Comparison of ENCODE assay signal across 8 cellular contexts in genomic region chr16:2009791-2010510, GRCh38. TPM values are rescaled to one million over a fixed set of nuclear protein-coding genes. Genes with fewer than 3 reads are reported as not detected.
DNase-seq lines count a peak whose midpoint lies in the region; ATAC-seq, FAIRE-seq and TF ChIP-seq lines count a peak whose summit lies in the region.

Gene ZNF598 (minus strand): TSS chr16:2009821.

- TF ChIP-seq CTCF in A549 (IDR thresholded peaks at IDR 0.05) (no peak; the same call in 2 of the 3 replicates), liver (IDR thresholded peaks at IDR 0.05; ENCODE audit: low read depth, low read length, missing input control) (no peak)

- no peaks in the 10 kb centered on the region for H3K9me3 ChIP-seq in A549
- H3K9me3 ChIP-seq in liver (ENCODE audit: control insufficient read depth in 4 of 4, low read length in 3 of 4): no peaks in the 10 kb centered on the region

- CTCF ChIA-PET in A549 (lab: Yijun Ruan, JAX): interaction anchor here (5.4 to 11.3 kb wide), 2 partner anchors 14 to 21 kb away, joined by 41 to 196 read pairs; partner anchors contain the start of genes GFER, NOXO1 and SYNGR3
- CTCF ChIA-PET in activated CD4-positive, alpha-beta T cell treated with anti-CD3 and anti-CD28 coated beads, Interleukin-2, amount 10 ng/mL, durations not matched to agents 7 days and 5 days (lab: Charles Lee): interaction anchor here (2.4 kb wide), 1 partner anchor 15 kb away, joined by 9 read pairs; no protein-coding TSS in a partner anchor

- peak within 1 kb of the TSS; percentile 91 for H3K4me2 ChIP-seq in A549

- peaks cover 53% of the 10 kb centered on the region for H3K4me1 ChIP-seq in A549
- H3K4me1 ChIP-seq in liver (ENCODE audit: control insufficient read depth in 4 of 4, insufficient read depth in 4 of 4, low read length in 3 of 4): peaks cover 26 to 44% (median 38%) of the 10 kb centered on the region in 4 donors

- WGBS in A549 (ENCODE audit: missing lambda C conversion rate): 16% methylated on average over 18 of the region's 52 CpGs
- WGBS in liver: 5% methylated on average over 52 of the region's 52 CpGs

- H3K27ac ChIP-seq in A549 (peak within 1 kb of the TSS; percentile 95 to 98), liver (ENCODE audit: low read depth in 1 of 2, low read length in 2 of 2) (peak within 1 kb of the TSS; percentile 77 to 79)

- TF ChIP-seq RAD21 in A549 (conservative IDR thresholded peaks at IDR 0.05 in 1 of 2, IDR thresholded peaks at IDR 0.05 in 1 of 2) (no peak), liver (IDR thresholded peaks at IDR 0.05) (no peak)

- DNase-seq in A549 (ENCODE audit: low read depth in 1 of 2, low spot score in 1 of 2) (peak; percentile 84 to 93), NCI-H460 (ENCODE audit: extremely low read depth, low read depth) (peak; percentile 79), dermis blood vessel endothelial cell (peak; percentile 88)
- peak; percentile 80 for DNase-seq in activated CD4-positive, alpha-beta T cell treated with anti-CD3 and anti-CD28 coated beads, Interleukin-2, amount 10 ng/mL, durations not matched to agents 7 days and 5 days
- peak; percentile 69 to 73 for DNase-seq in stimulated activated CD4-positive, alpha-beta T cell treated with anti-CD3 and anti-CD28 coated beads, Interleukin-2, amount 100 ng/mL, for 48 hours

- ATAC-seq in A549: peak; percentile 89 to 90
- ATAC-seq in HG03108 (IDR thresholded peaks at IDR 0.05; ENCODE audit: unreplicated experiment): peak; percentile 69

- H3K36me3 Mint-ChIP-seq in activated CD4-positive, alpha-beta T cell treated with anti-CD3 and anti-CD28 coated beads, Interleukin-2, amount 10 ng/mL, durations not matched to agents 7 days and 5 days (ENCODE audit: low read depth): peaks cover 18% of the 10 kb centered on the region

- no peaks in the 10 kb centered on the region for H3K9me3 Mint-ChIP-seq in activated CD4-positive, alpha-beta T cell treated with anti-CD3 and anti-CD28 coated beads, Interleukin-2, amount 10 ng/mL, durations not matched to agents 7 days and 5 days

- H3K27me3 Mint-ChIP-seq in activated CD4-positive, alpha-beta T cell treated with anti-CD3 and anti-CD28 coated beads, Interleukin-2, amount 10 ng/mL, durations not matched to agents 7 days and 5 days: no peaks in the 10 kb centered on the region

- peaks cover 0 to 2% (median 0%) of the 10 kb centered on the region in 4 donors for H3K36me3 ChIP-seq in liver (ENCODE audit: control insufficient read depth in 4 of 4, insufficient read depth in 3 of 4, low read depth in 1 of 4, low read length in 3 of 4)

- H3K4me3 ChIP-seq in A549: peak within 1 kb of the TSS; percentile 94
- peak within 1 kb of the TSS; percentile 85 to 93 (median 90) for H3K4me3 ChIP-seq in liver (ENCODE audit: low read depth in 1 of 3, low read length in 3 of 3)

- peak; percentile 81 for TF ChIP-seq POLR2A in A549 (IDR thresholded peaks at IDR 0.05; ENCODE audit: low read length)
- peak; percentile 91 for TF ChIP-seq POLR2A in GM18526 (IDR thresholded peaks at IDR 0.05; ENCODE audit: extremely low read depth, insufficient read length)

- H3K4me3 Mint-ChIP-seq in activated CD4-positive, alpha-beta T cell treated with anti-CD3 and anti-CD28 coated beads, Interleukin-2, amount 10 ng/mL, durations not matched to agents 7 days and 5 days: peak within 1 kb of the TSS; percentile 92

- H3K27ac Mint-ChIP-seq in activated CD4-positive, alpha-beta T cell treated with anti-CD3 and anti-CD28 coated beads, Interleukin-2, amount 10 ng/mL, durations not matched to agents 7 days and 5 days: peak within 1 kb of the TSS; percentile 95

- POLR2A ChIA-PET in A549 (lab: Yijun Ruan, JAX): no interaction called here
- POLR2A ChIA-PET in activated CD4-positive, alpha-beta T cell treated with anti-CD3 and anti-CD28 coated beads, Interleukin-2, amount 10 ng/mL, durations not matched to agents 7 days and 5 days (lab: Charles Lee): no interaction called here

- peaks cover 37% of the 10 kb centered on the region for H3K4me1 Mint-ChIP-seq in activated CD4-positive, alpha-beta T cell treated with anti-CD3 and anti-CD28 coated beads, Interleukin-2, amount 10 ng/mL, durations not matched to agents 7 days and 5 days

- no peaks in the 10 kb centered on the region for H3K27me3 ChIP-seq in liver (ENCODE audit: control insufficient read depth in 4 of 4, insufficient read depth in 4 of 4, low read length in 3 of 4)

- no peak for FAIRE-seq in A549 (lab: Jason Lieb, UNC)

- peak within 1 kb of the TSS; percentile 79 to 97 for H3K9ac ChIP-seq in liver (ENCODE audit: low read depth in 1 of 2, low read length in 2 of 2)

- no peak for TF ChIP-seq EP300 in A549 (IDR thresholded peaks at IDR 0.05)

TF ChIP-seq in A549, 52 proteins besides CTCF, POLR2A, EP300 and RAD21 (continues in another document):
- TF ChIP-seq EHMT2 (IDR thresholded peaks at IDR 0.05; ENCODE audit: low read depth): no peak
- no peak for TF ChIP-seq CHD4 (IDR thresholded peaks at IDR 0.05; ENCODE audit: borderline replicate concordance)
- peak; percentile 91 for TF ChIP-seq MYC (IDR thresholded peaks at IDR 0.05; ENCODE audit: borderline replicate concordance, low read length)
- no peak for TF ChIP-seq HES2 (IDR thresholded peaks at IDR 0.05)
- peak; percentile 75 for TF ChIP-seq BCL3 (IDR thresholded peaks at IDR 0.05)
- TF ChIP-seq MAZ (IDR thresholded peaks at IDR 0.05; ENCODE audit: borderline replicate concordance, low read depth, low read length): no peak; the same call in 1 of the 2 replicates

TF ChIP-seq in liver, 16 proteins besides CTCF, POLR2A, EP300 and RAD21 (continues in another document):
- TF ChIP-seq GABPA (IDR thresholded peaks at IDR 0.05 in 1 of 2, conservative IDR thresholded peaks at IDR 0.05 in 1 of 2) (peak in 1 of 2 donors; percentile 87), ZBTB33 (IDR thresholded peaks at IDR 0.05) (no peak), FOXA1 (IDR thresholded peaks at IDR 0.05) (no peak), TAF1 (conservative IDR thresholded peaks at IDR 0.05) (no peak), NR2F2 (IDR thresholded peaks at IDR 0.05) (no peak), ATF3 (IDR thresholded peaks at IDR 0.05) (no peak), HNF4G (IDR thresholded peaks at IDR 0.05) (no peak), YY1 (IDR thresholded peaks at IDR 0.05) (peak; percentile 35), REST (IDR thresholded peaks at IDR 0.05) (no peak), JUND (IDR thresholded peaks at IDR 0.05) (no peak), RXRA (IDR thresholded peaks at IDR 0.05) (no peak), HNF4A (conservative IDR thresholded peaks at IDR 0.05) (no peak), FOXA2 (IDR thresholded peaks at IDR 0.05) (no peak)

RNA-seq across cellular contexts. Expression of gene ZNF598, which starts in this region (rescaled TPM):
- polyA plus RNA-seq in A549 (2011; rRNA removed) (15.3 and 17.7 TPM in 2 replicates), A549 (2017; fragmentation: RNase III; extraction: RNeasy Plus Mini Kit Qiagen cat#74134 plus additional on column Dnase treatment) (32.7 to 35.0 TPM (median 33.8 TPM) in 3 replicates), liver (10 to 100 TPM in 1 of 2 donors, 1 to 10 TPM in 1; 2.7 to 28.4 TPM)
- polyA plus RNA-seq in A549 (2012; cell fraction: cytosol; rRNA removed): 52.2 and 62.7 TPM in 2 replicates
- 120 and 183 TPM in 2 replicates for polyA plus RNA-seq in A549 (2012; cell fraction: nucleus; rRNA removed)
- polyA minus RNA-seq in A549 (2011; rRNA and poly(A)+ RNA removed): 12.7 and 17.2 TPM in 2 replicates
- total RNA-seq in NCI-H460 (2014; rRNA removed; shearing (Covaris generic)): 35.1 and 37.1 TPM in 2 replicates
- polyA plus RNA-seq in NCI-H460 (2014; cell fraction: nucleus; rRNA removed): 212 and 247 TPM in 2 replicates
- 10 to 100 TPM; 56.3 to 56.5 TPM for total RNA-seq in activated CD4-positive, alpha-beta T cell treated with anti-CD3 and anti-CD28 coated beads, Interleukin-2, amount 10 ng/mL, durations not matched to agents 7 days and 5 days
- total RNA-seq in dermis blood vessel endothelial cell (19.1 and 28.2 TPM in 2 replicates), liver (10 to 100 TPM; 12.8 to 19.7 TPM)

Comparison
In these comparisons a context has a peak if more than half of its experiments do, and no peak if none do; other contexts are left out.
1. Peak in every context shown above with its lines: DNase-seq, ATAC-seq, H3K4me3 ChIP-seq and H3K27ac ChIP-seq.